1 cellular context compared by ENCODE assay signal in genomic region chr14:67622675-67623074, GRCh38.
TF ChIP-seq lines count a peak whose summit lies in the region.

No MANE protein-coding gene starts in this region.

TF ChIP-seq in HEK293, 187 proteins besides CTCF, POLR2A, EP300 and RAD21 (continued from another document):
- TF ChIP-seq ZNF146 (tag by site-specific recombination; IDR thresholded peaks at IDR 0.05) (no peak), ZNF155 (tag by site-specific recombination; IDR thresholded peaks at IDR 0.05) (no peak), ZNF514 (tag by site-specific recombination; IDR thresholded peaks at IDR 0.05) (no peak), ZSCAN5A (tag by site-specific recombination; IDR thresholded peaks at IDR 0.05) (no peak), EGR2 (tag by site-specific recombination; IDR thresholded peaks at IDR 0.05; ENCODE audit: low read depth) (no peak)
- TF ChIP-seq, protein P1, sequence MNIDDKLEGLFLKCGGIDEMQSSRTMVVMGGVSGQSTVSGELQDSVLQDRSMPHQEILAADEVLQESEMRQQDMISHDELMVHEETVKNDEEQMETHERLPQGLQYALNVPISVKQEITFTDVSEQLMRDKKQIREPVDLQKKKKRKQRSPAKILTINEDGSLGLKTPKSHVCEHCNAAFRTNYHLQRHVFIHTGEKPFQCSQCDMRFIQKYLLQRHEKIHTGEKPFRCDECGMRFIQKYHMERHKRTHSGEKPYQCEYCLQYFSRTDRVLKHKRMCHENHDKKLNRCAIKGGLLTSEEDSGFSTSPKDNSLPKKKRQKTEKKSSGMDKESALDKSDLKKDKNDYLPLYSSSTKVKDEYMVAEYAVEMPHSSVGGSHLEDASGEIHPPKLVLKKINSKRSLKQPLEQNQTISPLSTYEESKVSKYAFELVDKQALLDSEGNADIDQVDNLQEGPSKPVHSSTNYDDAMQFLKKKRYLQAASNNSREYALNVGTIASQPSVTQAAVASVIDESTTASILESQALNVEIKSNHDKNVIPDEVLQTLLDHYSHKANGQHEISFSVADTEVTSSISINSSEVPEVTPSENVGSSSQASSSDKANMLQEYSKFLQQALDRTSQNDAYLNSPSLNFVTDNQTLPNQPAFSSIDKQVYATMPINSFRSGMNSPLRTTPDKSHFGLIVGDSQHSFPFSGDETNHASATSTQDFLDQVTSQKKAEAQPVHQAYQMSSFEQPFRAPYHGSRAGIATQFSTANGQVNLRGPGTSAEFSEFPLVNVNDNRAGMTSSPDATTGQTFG (tag by site-specific recombination; IDR thresholded peaks at IDR 0.05; ENCODE audit: borderline replicate concordance) = no peak
TF ChIP-seq in HEK293: peak in this region for 7.
